Comparison of ENCODE assay signal across 20 cellular contexts in genomic region chr15:97141360-97141759, GRCh38.
DNase-seq lines count a peak whose midpoint lies in the region; TF ChIP-seq lines count a peak whose summit lies in the region.
"Had no signal": no experiment of that assay in that cellular context is flagged by ENCODE, and none has a peak within 500 bp of the region (broad histone marks: within the 10 kb centered on the region; RNA-seq: fewer than 3 reads in every experiment).

No MANE protein-coding gene starts in this region.

- H3K4me3 ChIP-seq in NB4 (ENCODE audit: low read depth, low read length) (no peak overlapping the region), kidney epithelial cell (ENCODE audit: low read depth, low read length) (no peak overlapping the region), smooth muscle cell (no peak overlapping the region), tibial artery (no peak overlapping the region)
- no peak overlapping the region for H3K4me3 ChIP-seq in CD4-positive, alpha-beta memory T cell (ENCODE audit: low read length in 2 of 2)
- H3K4me3 ChIP-seq: A549, HAP-1 had no signal

- no peak overlapping the region for H3K4me3 Mint-ChIP-seq in CD4-positive, alpha-beta memory T cell
- H3K4me3 Mint-ChIP-seq: CD8-positive, alpha-beta T cell; HFFc6 had no signal

- no peaks in the 10 kb centered on the region for H3K4me1 Mint-ChIP-seq in CD4-positive, alpha-beta memory T cell

- peaks cover 0 to 17% (median 6%) of the 10 kb centered on the region in 8 donors for H3K9me3 Mint-ChIP-seq in CD4-positive, alpha-beta memory T cell

- H3K79me2 ChIP-seq in smooth muscle cell (ENCODE audit: low read depth): no peaks in the 10 kb centered on the region

- no peaks in the 10 kb centered on the region for H4K20me1 ChIP-seq in smooth muscle cell (ENCODE audit: low read depth)

- H3K27ac ChIP-seq in smooth muscle cell (ENCODE audit: low read depth) (no peak overlapping the region), tibial artery (no peak overlapping the region)
- no peak overlapping the region for H3K27ac ChIP-seq in CD4-positive, alpha-beta memory T cell (ENCODE audit: low read depth, low read length)
- H3K27ac ChIP-seq: A549 had no signal

- no peaks in the 10 kb centered on the region for H3K36me3 Mint-ChIP-seq in CD4-positive, alpha-beta memory T cell
- H3K36me3 Mint-ChIP-seq: CD8-positive, alpha-beta T cell had no signal

- 52% methylated on average over 1 of the region's 1 CpG for WGBS in smooth muscle cell (ENCODE audit: low lambda C conversion rate)

- no peak overlapping the region for H2AFZ ChIP-seq in smooth muscle cell (ENCODE audit: low read depth)

- CTCF ChIA-PET in CD4-positive, alpha-beta memory T cell (lab: Charles Lee; ENCODE audit: partially characterized antibody): no interaction called here

- no peak overlapping the region for H3K9ac ChIP-seq in smooth muscle cell (ENCODE audit: low read depth)

- no peak for TF ChIP-seq POLR2A in NB4 (IDR thresholded peaks at IDR 0.05; ENCODE audit: extremely low read depth, insufficient read length)

- H3K27me3 Mint-ChIP-seq in CD4-positive, alpha-beta memory T cell: no peaks in the 10 kb centered on the region

- no peaks in the 10 kb centered on the region for H3K36me3 ChIP-seq in kidney epithelial cell (ENCODE audit: control insufficient read depth, insufficient read depth, low read length)
- no peaks in the 10 kb centered on the region for H3K36me3 ChIP-seq in smooth muscle cell (ENCODE audit: low read depth)
- H3K36me3 ChIP-seq in tibial artery: no peaks in the 10 kb centered on the region
- H3K36me3 ChIP-seq in CD4-positive, alpha-beta memory T cell (ENCODE audit: insufficient read depth, low read length): no peaks in the 10 kb centered on the region
- H3K36me3 ChIP-seq: HAP-1 had no signal

- intact Hi-C loops in tibial artery (cut with DNase I; ENCODE audit: low total_unique reads): no loop called here
- intact Hi-C loops in CD4-positive, alpha-beta memory T cell (cut with micrococcal nuclease): no loop called here

- POLR2A ChIA-PET in CD4-positive, alpha-beta memory T cell (lab: Charles Lee; ENCODE audit: partially characterized antibody): no interaction called here

- TF ChIP-seq CTCF in NB4 (IDR thresholded peaks at IDR 0.05; ENCODE audit: low read depth, low read length): no peak
- no peak for TF ChIP-seq CTCF in kidney epithelial cell (IDR thresholded peaks at IDR 0.05; ENCODE audit: insufficient read depth, low read length, poor library complexity, severe bottlenecking)
- TF ChIP-seq CTCF in smooth muscle cell (IDR thresholded peaks at IDR 0.05; ENCODE audit: borderline replicate concordance, insufficient read depth, poor library complexity, severe bottlenecking): no peak
- TF ChIP-seq CTCF in tibial artery (IDR thresholded peaks at IDR 0.05): no peak

- DNase-seq in NB4 (ENCODE audit: low read depth) (peak; percentile 14), NOMO-1 treated with dmso at 0.1 percent for 144 hours (lab: John Stamatoyannopoulos, UW; ENCODE audit: unreplicated experiment) (peak; percentile 49), kidney epithelial cell (ENCODE audit: low read depth) (peak; percentile 34), smooth muscle cell (lab: John Stamatoyannopoulos, UW; ENCODE audit: unreplicated experiment) (no peak), anterior cingulate cortex (lab: John Stamatoyannopoulos, UW) (no peak), tibial artery (no peak)
- DNase-seq in CD4-positive, alpha-beta memory T cell: no peak
- DNase-seq: 8988T; ACHN; C1 segment of cervical spinal cord; Caco-2; CD8-positive, alpha-beta T cell; DMS153; DND-41; EL; GDM1; GOT3; HFFc6 had no signal

- peak overlapping the region; percentile 5 for H3K4me2 ChIP-seq in smooth muscle cell
- H3K4me2 ChIP-seq: A549 had no signal

- H3F3A ChIP-seq in smooth muscle cell (ENCODE audit: low read depth): no peaks in the 10 kb centered on the region

- H3K9me3 ChIP-seq in smooth muscle cell (replicated peaks; ENCODE audit: low read depth) (no peaks in the 10 kb centered on the region), tibial artery (no peaks in the 10 kb centered on the region)
- H3K9me3 ChIP-seq in CD4-positive, alpha-beta memory T cell (ENCODE audit: control insufficient read depth in 1 of 2, low read length in 2 of 2): no peaks in the 10 kb centered on the region
- H3K9me3 ChIP-seq: Caco-2, HAP-1 had no signal

- no peak overlapping the region for H3K27ac Mint-ChIP-seq in CD4-positive, alpha-beta memory T cell
- H3K27ac Mint-ChIP-seq: CD8-positive, alpha-beta T cell; HFFc6 had no signal

- H3K27me3 ChIP-seq in kidney epithelial cell (ENCODE audit: control insufficient read depth, insufficient read depth, low read length) (no peaks in the 10 kb centered on the region), smooth muscle cell (ENCODE audit: low read depth) (no peaks in the 10 kb centered on the region), tibial artery (no peaks in the 10 kb centered on the region)
- no peaks in the 10 kb centered on the region for H3K27me3 ChIP-seq in CD4-positive, alpha-beta memory T cell (ENCODE audit: insufficient read depth, low read length)

- H3K4me1 ChIP-seq in smooth muscle cell (ENCODE audit: low read depth) (no peaks in the 10 kb centered on the region), tibial artery (no peaks in the 10 kb centered on the region)
- H3K4me1 ChIP-seq in CD4-positive, alpha-beta memory T cell (ENCODE audit: insufficient read depth, low read length): no peaks in the 10 kb centered on the region
- H3K4me1 ChIP-seq: A549, Caco-2, HAP-1 had no signal

Comparison
In these comparisons a context has a peak if more than half of its experiments do, and no peak if none do; other contexts are left out.
1. DNase-seq: peak in NB4 (single experiment), NOMO-1 treated with dmso at 0.1 percent for 144 hours (single experiment) and kidney epithelial cell (single experiment); none in smooth muscle cell (single experiment), anterior cingulate cortex (0 of 58), tibial artery (0 of 2) and CD4-positive, alpha-beta memory T cell (0 of 5).